Comparison of ENCODE assay signal across 8 cellular contexts in genomic region chr10:115129752-115130151, GRCh38. TPM values are rescaled to one million over a fixed set of nuclear protein-coding genes. Genes with fewer than 3 reads are reported as not detected.
DNase-seq lines count a peak whose midpoint lies in the region; ATAC-seq and TF ChIP-seq lines count a peak whose summit lies in the region.

No MANE protein-coding gene starts in this region.

- no peaks in the 10 kb centered on the region for H3K27me3 ChIP-seq in adrenal gland
- H3K27me3 ChIP-seq in liver (ENCODE audit: control insufficient read depth in 4 of 4, insufficient read depth in 4 of 4, low read length in 3 of 4): no peaks in the 10 kb centered on the region

- H3K9me3 ChIP-seq in adrenal gland (replicated peaks in 1 of 3) (no peaks in the 10 kb centered on the region), liver (ENCODE audit: control insufficient read depth in 4 of 4, low read length in 3 of 4) (no peaks in the 10 kb centered on the region)

- ATAC-seq in HG03565 (IDR thresholded peaks at IDR 0.05; ENCODE audit: unreplicated experiment) (peak; percentile 57), HG03342 (IDR thresholded peaks at IDR 0.05; ENCODE audit: unreplicated experiment) (no peak), HG02759 (IDR thresholded peaks at IDR 0.05; ENCODE audit: unreplicated experiment) (no peak)

- H3K9ac ChIP-seq in liver (ENCODE audit: low read depth in 1 of 2, low read length in 2 of 2): no peak overlapping the region

- peak; percentile 76 to 78 for TF ChIP-seq RAD21 in liver (IDR thresholded peaks at IDR 0.05)

- H3K4me1 ChIP-seq in adrenal gland (replicated peaks in 1 of 2) (no peaks in the 10 kb centered on the region), liver (ENCODE audit: control insufficient read depth in 4 of 4, insufficient read depth in 4 of 4, low read length in 3 of 4) (no peaks in the 10 kb centered on the region)

- H3K36me3 ChIP-seq in adrenal gland (replicated peaks in 1 of 2) (no peaks in the 10 kb centered on the region), liver (ENCODE audit: control insufficient read depth in 4 of 4, insufficient read depth in 3 of 4, low read depth in 1 of 4, low read length in 3 of 4) (no peaks in the 10 kb centered on the region)

- TF ChIP-seq CTCF in adrenal gland (IDR thresholded peaks at IDR 0.05): peak in 5 of 6 experiments; percentile 16 to 72 (median 53)
- TF ChIP-seq CTCF in liver (IDR thresholded peaks at IDR 0.05; ENCODE audit: low read depth, low read length, missing input control): peak; percentile 40

- DNase-seq in ELR (ENCODE audit: low read depth) (peak; percentile 55), adrenal gland (no peak)
- no peak for DNase-seq in stimulated activated CD4-positive, alpha-beta T cell treated with anti-CD3 and anti-CD28 coated beads, Interleukin-12 subunit alpha, Interleukin-12 subunit beta, amount 100 ng/mL, for 4 hours
- DNase-seq in stimulated activated CD4-positive, alpha-beta T cell treated with anti-CD3 and anti-CD28 coated beads, Interleukin-2, amount 100 ng/mL, for 48 hours: no peak

- H3K27ac ChIP-seq in adrenal gland (no peak overlapping the region), liver (ENCODE audit: low read depth in 1 of 2, low read length in 2 of 2) (no peak overlapping the region)

- no peak overlapping the region for H3K4me3 ChIP-seq in adrenal gland
- no peak overlapping the region for H3K4me3 ChIP-seq in liver (ENCODE audit: low read depth in 1 of 3, low read length in 3 of 3)

- TF ChIP-seq POLR2A in adrenal gland (IDR thresholded peaks at IDR 0.05): no peak

- intact Hi-C loops in adrenal gland (cut with DNase I): loop anchor here (5.0 kb wide), 1 partner anchor 252 kb away; no protein-coding TSS in a partner anchor

TF ChIP-seq in liver, 16 proteins besides CTCF, POLR2A, EP300 and RAD21:
- TF ChIP-seq FOXA1 (IDR thresholded peaks at IDR 0.05) (no peak), REST (IDR thresholded peaks at IDR 0.05) (no peak), TAF1 (conservative IDR thresholded peaks at IDR 0.05) (no peak)
TF ChIP-seq in liver: peak in this region for 0.

RNA-seq across cellular contexts. Expression of gene ATRNL1, which starts 36.6 kb away (rescaled TPM):
- 100 to 1,000 TPM in 4 of 8 donors, 10 to 100 TPM in 4; 28.4 to 174 (median 97.3) TPM for total RNA-seq in adrenal gland
- 10 to 100 TPM in 1 of 3 donors, 1 to 10 TPM in 2; 4.8 to 14.9 (median 8.4) TPM for polyA plus RNA-seq in adrenal gland
- total RNA-seq in liver: 10 to 100 TPM in 1 of 2 donors, 1 to 10 TPM in 1; 9.3 to 26.9 TPM
- polyA plus RNA-seq in liver: 1 to 10 TPM in 1 of 2 donors, under 1 TPM in 1; 0.40 to 1.4 TPM
